In genomic region chr7:18013936-18014335, GRCh38 we compare ENCODE assay signal across 29 cellular contexts. TPM values are rescaled to one million over a fixed set of nuclear protein-coding genes. Genes with fewer than 3 reads are reported as not detected.
DNase-seq lines count a peak whose midpoint lies in the region; FAIRE-seq and TF ChIP-seq lines count a peak whose summit lies in the region.
"Had no signal": no experiment of that assay in that cellular context is flagged by ENCODE, and none has a peak within 500 bp of the region (broad histone marks: within the 10 kb centered on the region; RNA-seq: fewer than 3 reads in every experiment).

No MANE protein-coding gene starts in this region.

- H3K9me3 Mint-ChIP-seq in T-helper 2 cell treated with Interferon-gamma antibody and Interleukin-4, amounts not matched to agents 5 μg/mL and 100 μg/mL, for 36 hours, result no peaks in the 10 kb centered on the region
- H3K9me3 Mint-ChIP-seq: activated CD4-positive, alpha-beta memory T cell treated with anti-CD3 and anti-CD28 coated beads, Interleukin-2, amount 10 ng/mL, durations not matched to agents 7 days and 5 days had no signal

- no peak for DNase-seq in AG04450 (ENCODE audit: low read depth, low spot score)
- peak; percentile 65 for DNase-seq in HT1080 (ENCODE audit: low read depth)
- DNase-seq in bronchial epithelial cell (ENCODE audit: low read depth), result peak; percentile 21
- peak; percentile 52 for DNase-seq in kidney glomerular epithelial cell (lab: John Stamatoyannopoulos, UW)
- no peak for DNase-seq in frontal cortex (ENCODE audit: low spot score in 2 of 2)
- no peak for DNase-seq in amygdala (lab: John Stamatoyannopoulos, UW)
- DNase-seq in T-helper 2 cell treated with Interferon-gamma antibody and Interleukin-4, amounts not matched to agents 5 μg/mL and 100 μg/mL, for 36 hours (ENCODE audit: low spot score), result no peak
- DNase-seq in prostate gland (ENCODE audit: low spot score), result no peak
- DNase-seq: activated CD4-positive, alpha-beta memory T cell treated with anti-CD3 and anti-CD28 coated beads, Interleukin-2, amount 10 ng/mL, durations not matched to agents 7 days and 5 days; activated naive CD4-positive, alpha-beta T cell; anterior cingulate cortex; CD4-positive, CD25-positive, alpha-beta regulatory T cell; effector memory CD4-positive, alpha-beta T cell; Kasumi-1; kidney; natural killer cell; NCI-H1105; NCI-H2081 treated with DMSO at 0.1 percent for 48 hours; NCI-H510A; WERI-Rb-1 had no signal

- CTCF ChIA-PET in AG04450 (lab: Charles Lee), result interaction anchor here (1.2 to 1.7 kb wide), 2 partner anchors 21 to 244 kb away, joined by 4 read pairs; no protein-coding TSS in a partner anchor

- H3K27ac Mint-ChIP-seq in T-helper 2 cell treated with Interferon-gamma antibody and Interleukin-4, amounts not matched to agents 5 μg/mL and 100 μg/mL, for 36 hours, result no peak overlapping the region
- H3K27ac Mint-ChIP-seq: activated CD4-positive, alpha-beta memory T cell treated with anti-CD3 and anti-CD28 coated beads, Interleukin-2, amount 10 ng/mL, durations not matched to agents 7 days and 5 days; CD4-positive, CD25-positive, alpha-beta regulatory T cell; natural killer cell had no signal

- H3K27ac ChIP-seq in AG04450 (ENCODE audit: low read depth, low read length) (peak overlapping the region; percentile 11), prostate gland (no peak overlapping the region)
- H3K27ac ChIP-seq: WERI-Rb-1 had no signal

- POLR2A ChIA-PET in AG04450 (lab: Yijun Ruan, JAX), result interaction anchor here (0.6 to 0.7 kb wide), 2 partner anchors 10 to 278 kb away, joined by 3 to 5 read pairs; no protein-coding TSS in a partner anchor

- H3K36me3 ChIP-seq in bronchial epithelial cell (ENCODE audit: control insufficient read depth, insufficient read depth, low read length) (no peaks in the 10 kb centered on the region), prostate gland (no peaks in the 10 kb centered on the region)
- H3K36me3 ChIP-seq: WERI-Rb-1 had no signal

- intact Hi-C loops in prostate gland (cut with DNase I), result no loop called here

- no peaks in the 10 kb centered on the region for H3K4me1 Mint-ChIP-seq in T-helper 2 cell treated with Interferon-gamma antibody and Interleukin-4, amounts not matched to agents 5 μg/mL and 100 μg/mL, for 36 hours (ENCODE audit: low read depth)
- H3K4me1 Mint-ChIP-seq: activated CD4-positive, alpha-beta memory T cell treated with anti-CD3 and anti-CD28 coated beads, Interleukin-2, amount 10 ng/mL, durations not matched to agents 7 days and 5 days; CD4-positive, CD25-positive, alpha-beta regulatory T cell; natural killer cell had no signal

- no peak for TF ChIP-seq CTCF in AG04450 (IDR thresholded peaks at IDR 0.05; ENCODE audit: low read depth, low read length)
- TF ChIP-seq CTCF in bronchial epithelial cell (IDR thresholded peaks at IDR 0.05; ENCODE audit: insufficient read depth, low read length, severe bottlenecking), result no peak
- no peak for TF ChIP-seq CTCF in prostate gland (IDR thresholded peaks at IDR 0.05)

- peaks cover 8% of the 10 kb centered on the region for H3K27me3 Mint-ChIP-seq in T-helper 2 cell treated with Interferon-gamma antibody and Interleukin-4, amounts not matched to agents 5 μg/mL and 100 μg/mL, for 36 hours (ENCODE audit: low read depth)

- H3K9me3 ChIP-seq in AG04450 (ENCODE audit: control insufficient read depth, insufficient read depth, low read length) (peaks cover 6% of the 10 kb centered on the region; the same call in 1 of the 2 replicates), prostate gland (no peaks in the 10 kb centered on the region)

- no peak overlapping the region for H3K4me3 Mint-ChIP-seq in T-helper 2 cell treated with Interferon-gamma antibody and Interleukin-4, amounts not matched to agents 5 μg/mL and 100 μg/mL, for 36 hours
- H3K4me3 Mint-ChIP-seq: activated CD4-positive, alpha-beta memory T cell treated with anti-CD3 and anti-CD28 coated beads, Interleukin-2, amount 10 ng/mL, durations not matched to agents 7 days and 5 days; CD4-positive, CD25-positive, alpha-beta regulatory T cell; natural killer cell had no signal

- TF ChIP-seq POLR2A in prostate gland (IDR thresholded peaks at IDR 0.05), result no peak

- no peak for FAIRE-seq in bronchial epithelial cell (lab: Jason Lieb, UNC)
- FAIRE-seq in frontal cortex (lab: Jason Lieb, UNC), result no peak
- FAIRE-seq: HTR-8/SVneo, kidney had no signal

- H3K4me3 ChIP-seq in AG04450 (ENCODE audit: low read depth, low read length) (no peak overlapping the region), bronchial epithelial cell (ENCODE audit: low read depth, low read length) (no peak overlapping the region), prostate gland (no peak overlapping the region)

- no peaks in the 10 kb centered on the region for H3K36me3 Mint-ChIP-seq in T-helper 2 cell treated with Interferon-gamma antibody and Interleukin-4, amounts not matched to agents 5 μg/mL and 100 μg/mL, for 36 hours (ENCODE audit: low read depth)
- H3K36me3 Mint-ChIP-seq: CD4-positive, CD25-positive, alpha-beta regulatory T cell; natural killer cell had no signal

- no peaks in the 10 kb centered on the region for H3K27me3 ChIP-seq in AG04450 (ENCODE audit: control insufficient read depth, insufficient read depth, low read length)
- H3K27me3 ChIP-seq in bronchial epithelial cell (ENCODE audit: control insufficient read depth, insufficient read depth, low read length), result no peaks in the 10 kb centered on the region
- no peaks in the 10 kb centered on the region for H3K27me3 ChIP-seq in prostate gland (replicated peaks; ENCODE audit: insufficient read depth)

- H3K4me1 ChIP-seq in prostate gland (replicated peaks), result no peaks in the 10 kb centered on the region

RNA-seq across cellular contexts. Expression of gene PRPS1L1, which starts 13.7 kb away (rescaled TPM):
- polyA plus RNA-seq in AG04450 (2011; rRNA removed), result not detected in 2 replicates
- not detected in 2 replicates for polyA minus RNA-seq in AG04450 (2011; rRNA and poly(A)+ RNA removed)
- not detected in 2 replicates for total RNA-seq in HT1080 (2014; rRNA removed; shearing (Covaris generic))
- not detected in 2 replicates for polyA plus RNA-seq in HT1080 (2015; cell fraction: cytosol; rRNA removed)
- polyA plus RNA-seq in HT1080 (2015; cell fraction: nucleus; rRNA removed), result not detected in 2 replicates
- total RNA-seq in bronchial epithelial cell, result not detected in 2 replicates
- not detected for total RNA-seq in frontal cortex
- 1 to 10 TPM in 1 of 2 donors, not detected in 1; 2.7 TPM for total RNA-seq in prostate gland
- total RNA-seq: A673; activated CD4-positive, alpha-beta memory T cell treated with anti-CD3 and anti-CD28 coated beads, Interleukin-2, amount 10 ng/mL, durations not matched to agents 7 days and 5 days; CD4-positive, CD25-positive, alpha-beta regulatory T cell; chondrocyte; fibroblast of villous mesenchyme; kidney; mesenteric fat pad; natural killer cell; posterior vena cava; subcutaneous adipose tissue; T-helper 1 cell treated with Interleukin-12 subunit alpha and Interleukin-12 subunit beta and Interleukin-4 antibody, amounts not matched to agents 30 ng/mL and 1 ng/mL, for 36 hours; urinary bladder had no signal
- polyA plus RNA-seq: CD4-positive, CD25-positive, alpha-beta regulatory T cell; urinary bladder had no signal

Comparison
In these comparisons a context has a peak if more than half of its experiments do, and no peak if none do; other contexts are left out.
1. DNase-seq: peak in HT1080 (single experiment), bronchial epithelial cell (single experiment) and kidney glomerular epithelial cell (single experiment); none in AG04450 (single experiment), frontal cortex (0 of 2), amygdala (0 of 56), T-helper 2 cell treated with Interferon-gamma antibody and Interleukin-4, amounts not matched to agents 5 μg/mL and 100 μg/mL, for 36 hours (single experiment) and prostate gland (single experiment).